In the genomic region with DNA sequence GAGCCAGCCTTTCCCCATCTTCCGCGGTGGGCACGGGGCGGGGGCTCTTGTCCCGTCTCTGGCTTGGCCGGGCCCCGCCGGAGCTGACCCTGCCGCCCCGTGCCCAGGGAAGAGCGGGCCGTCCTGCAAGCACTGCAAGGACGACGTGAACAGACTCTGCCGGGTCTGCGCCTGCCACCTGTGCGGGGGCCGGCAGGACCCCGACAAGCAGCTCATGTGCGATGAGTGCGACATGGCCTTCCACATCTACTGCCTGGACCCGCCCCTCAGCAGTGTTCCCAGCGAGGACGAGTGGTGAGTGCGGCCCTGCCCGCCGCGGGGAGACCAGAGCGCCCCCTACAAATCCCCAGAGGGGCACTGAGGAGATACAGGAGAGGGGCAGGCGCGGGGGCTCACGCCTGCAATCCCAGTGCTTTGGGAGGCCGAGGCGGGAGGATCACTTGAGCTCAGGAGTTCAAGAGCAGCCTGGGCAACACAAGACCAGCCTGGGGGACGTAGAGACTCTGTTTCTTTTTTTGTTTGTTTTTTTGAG, we compare ENCODE assay signal across 6 cellular contexts. TPM values are rescaled to one million over a fixed set of nuclear protein-coding genes. Genes with fewer than 3 reads are reported as not detected.
"Had no signal": no experiment of that assay in that cellular context is flagged by ENCODE, and none has a peak within 500 bp of the region (broad histone marks: within the 10 kb centered on the region; RNA-seq: fewer than 3 reads in every experiment).

No MANE protein-coding gene starts in this region.

RNA-seq across cellular contexts. Expression of gene UHRF1, which starts 32.4 kb away (rescaled TPM):
- polyA plus RNA-seq: IgD-negative memory B cell had no signal

RNA-seq across cellular contexts. Expression of gene ARRDC5, which starts 39.0 kb away (rescaled TPM):
- total RNA-seq: HepG2, HT-29, HT1080, IMR-90, K562 had no signal
- polyA plus RNA-seq: HepG2, IMR-90, K562 had no signal
